ENCODE assay signal across 16 cellular contexts in the genomic region with DNA sequence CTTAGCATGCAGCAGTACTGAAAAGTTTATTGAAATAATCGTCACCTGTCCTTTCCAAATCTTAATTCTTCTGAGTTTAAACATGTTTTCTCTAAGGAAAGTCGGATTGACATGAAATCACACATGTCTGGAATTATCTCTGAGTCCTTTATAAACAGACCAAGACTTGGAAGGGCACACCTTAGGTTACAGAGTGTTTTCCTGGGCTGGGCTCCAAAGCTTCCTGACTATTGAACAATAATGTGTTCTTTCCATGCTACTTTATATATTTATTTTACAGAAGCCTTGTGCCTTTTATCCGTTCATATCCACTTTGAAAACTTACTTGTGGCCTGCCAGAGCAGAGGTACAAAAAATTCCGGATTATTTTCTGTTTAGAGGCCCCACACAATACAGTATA. TPM values are rescaled to one million over a fixed set of nuclear protein-coding genes. Genes with fewer than 3 reads are reported as not detected.
DNase-seq lines count a peak whose midpoint lies in the region; ATAC-seq and TF ChIP-seq lines count a peak whose summit lies in the region.
"Had no signal": no experiment of that assay in that cellular context is flagged by ENCODE, and none has a peak within 500 bp of the region (broad histone marks: within the 10 kb centered on the region; RNA-seq: fewer than 3 reads in every experiment).

No MANE protein-coding gene starts in this region.

- H3K27ac ChIP-seq in mammary epithelial cell (ENCODE audit: insufficient read depth, low read depth, low read length), result no peak overlapping the region
- peak overlapping the region; percentile 2 to 44 for H3K27ac ChIP-seq in right atrium auricular region
- H3K27ac ChIP-seq in parathyroid adenoma, result peak overlapping the region; percentile 36
- H3K27ac ChIP-seq in PC-3 (ENCODE audit: low read length), result no peak overlapping the region
- H3K27ac ChIP-seq: KMS-11 had no signal

- POLR2A ChIA-PET in MCF 10A (lab: Yijun Ruan, JAX) (interaction anchor here (0.6 to 5.0 kb wide), 7 partner anchors 9 to 52 kb away, joined by 3 to 30 read pairs (median 3); no protein-coding TSS in a partner anchor), PC-3 (lab: Charles Lee; ENCODE audit: unreplicated experiment) (no interaction called here)

- no peaks in the 10 kb centered on the region for H3K27me3 Mint-ChIP-seq in MCF 10A (ENCODE audit: insufficient read depth, unreplicated experiment)
- H3K27me3 Mint-ChIP-seq: activated CD4-positive, alpha-beta memory T cell treated with anti-CD3 and anti-CD28 coated beads, Interleukin-2, amount 10 ng/mL, durations not matched to agents 7 days and 5 days; naive thymus-derived CD8-positive, alpha-beta T cell had no signal

- H3K4me2 ChIP-seq in mammary epithelial cell (ENCODE audit: insufficient read depth, low read depth, low read length) (no peak overlapping the region), parathyroid adenoma (ENCODE audit: low read length) (no peak overlapping the region), PC-3 (ENCODE audit: low read length) (no peak overlapping the region)
- H3K4me2 ChIP-seq: KMS-11 had no signal

- no peaks in the 10 kb centered on the region for H3K36me3 Mint-ChIP-seq in MCF 10A (ENCODE audit: insufficient read depth, unreplicated experiment)
- H3K36me3 Mint-ChIP-seq: naive thymus-derived CD8-positive, alpha-beta T cell; stimulated activated effector memory CD8-positive, alpha-beta T cell treated with anti-CD3 and anti-CD28 coated beads, Interleukin-12 subunit alpha, Interleukin-12 subunit beta, amount 100 ng/mL, for 72 hours had no signal

- H3K9ac ChIP-seq in mammary epithelial cell (ENCODE audit: insufficient read depth, low read length), result no peak overlapping the region
- H3K9ac ChIP-seq in parathyroid adenoma, result no peak overlapping the region
- no peak overlapping the region for H3K9ac ChIP-seq in PC-3 (ENCODE audit: low read length)
- H3K9ac ChIP-seq: KMS-11 had no signal

- H4K20me1 ChIP-seq in mammary epithelial cell (ENCODE audit: insufficient read depth, low read length) (no peaks in the 10 kb centered on the region), PC-3 (ENCODE audit: low read length) (peaks cover 4% of the 10 kb centered on the region; the same call in 1 of the 2 replicates)

- no TSS peak for BruUV-seq in MCF 10A (replicated peaks; lab: Mats Ljungman, UMichigan)
- BruUV-seq in mammary epithelial cell (replicated peaks; lab: Mats Ljungman, UMichigan), result no TSS peak
- BruUV-seq in PC-3 (replicated peaks; lab: Mats Ljungman, UMichigan), result no TSS peak

- no peaks in the 10 kb centered on the region for H3K9me2 ChIP-seq in PC-3 (replicated peaks; ENCODE audit: low read length)

- H3K36me3 ChIP-seq in mammary epithelial cell (ENCODE audit: insufficient read depth, low read length), result no peaks in the 10 kb centered on the region
- no peaks in the 10 kb centered on the region for H3K36me3 ChIP-seq in right atrium auricular region
- H3K36me3 ChIP-seq in parathyroid adenoma (ENCODE audit: control insufficient read depth, insufficient read depth, low read length), result no peaks in the 10 kb centered on the region
- H3K36me3 ChIP-seq in PC-3 (ENCODE audit: low read depth, low read length), result no peaks in the 10 kb centered on the region

- no peaks in the 10 kb centered on the region for H3F3A ChIP-seq in PC-3 (ENCODE audit: low read length, unreplicated experiment)

- H2AFZ ChIP-seq in mammary epithelial cell (ENCODE audit: low read depth, low read length), result no peak overlapping the region
- H2AFZ ChIP-seq in parathyroid adenoma, result no peak overlapping the region
- H2AFZ ChIP-seq in PC-3 (ENCODE audit: low read length), result no peak overlapping the region

- TF ChIP-seq CTCF in MCF 10A (IDR thresholded peaks at IDR 0.05; ENCODE audit: unreplicated experiment) (no peak), mammary epithelial cell (conservative IDR thresholded peaks at IDR 0.05 in 1 of 2, IDR thresholded peaks at IDR 0.05 in 1 of 2; ENCODE audit: extremely low read depth in 1 of 2, insufficient read depth in 1 of 2, low read depth in 1 of 2, low read length in 2 of 2) (no peak), right atrium auricular region (IDR thresholded peaks at IDR 0.05) (no peak), parathyroid adenoma (IDR thresholded peaks at IDR 0.05) (no peak), PC-3 (conservative IDR thresholded peaks at IDR 0.05; ENCODE audit: low read depth, low read length) (no peak)

- CTCF ChIA-PET in MCF 10A (lab: Yijun Ruan, JAX) (interaction anchor here (0.6 to 1.0 kb wide), 3 partner anchors 14 to 49 kb away, joined by 3 to 4 read pairs (median 3); no protein-coding TSS in a partner anchor), mammary epithelial cell (lab: Charles Lee; ENCODE audit: low non-redundant PET) (no interaction called here), PC-3 (lab: Charles Lee) (no interaction called here)

- H3K79me2 ChIP-seq in mammary epithelial cell (ENCODE audit: insufficient read depth, low read length), result peaks cover 100% of the 10 kb centered on the region
- H3K79me2 ChIP-seq in parathyroid adenoma, result peaks cover 12% of the 10 kb centered on the region
- peaks cover 71% of the 10 kb centered on the region for H3K79me2 ChIP-seq in PC-3 (ENCODE audit: low read length)

- intact Hi-C loops in MCF 10A (cut with micrococcal nuclease) (no loop called here), mammary epithelial cell (cut with micrococcal nuclease) (loop anchor here (5.0 kb wide), 1 partner anchor 77 kb away; no protein-coding TSS in a partner anchor), PC-3 (cut with micrococcal nuclease) (loop anchor here (5.0 kb wide), 1 partner anchor 42 kb away; no protein-coding TSS in a partner anchor)

- H3K4me3 ChIP-seq in mammary epithelial cell (replicated peaks in 1 of 3; ENCODE audit: insufficient read depth in 1 of 3, low read depth in 2 of 3, low read length in 3 of 3), result no peak overlapping the region
- H3K4me3 ChIP-seq in right atrium auricular region, result no peak overlapping the region
- H3K4me3 ChIP-seq in parathyroid adenoma (ENCODE audit: low read depth, low read length), result no peak overlapping the region
- no peak overlapping the region for H3K4me3 ChIP-seq in PC-3 (ENCODE audit: low read length)

- dilution Hi-C loops in mammary epithelial cell (cut with HindIII; ENCODE audit: low sequenced_read_pairs), result no loop called here

- WGBS in mammary epithelial cell (ENCODE audit: low coverage, missing lambda C conversion rate), result 32% methylated on average over 4 of the region's 4 CpGs

- H3K4me3 Mint-ChIP-seq in MCF 10A (ENCODE audit: unreplicated experiment), result no peak overlapping the region
- H3K4me3 Mint-ChIP-seq: activated CD4-positive, alpha-beta memory T cell treated with anti-CD3 and anti-CD28 coated beads, Interleukin-2, amount 10 ng/mL, durations not matched to agents 7 days and 5 days; naive thymus-derived CD8-positive, alpha-beta T cell had no signal

- H3K4me1 ChIP-seq in mammary epithelial cell (ENCODE audit: insufficient read depth, low read length) (peaks cover 35% of the 10 kb centered on the region), right atrium auricular region (peaks cover 0 to 81% of the 10 kb centered on the region in 2 donors), parathyroid adenoma (peaks cover 16% of the 10 kb centered on the region), PC-3 (ENCODE audit: insufficient read depth, low read length) (peaks cover 44% of the 10 kb centered on the region)

- H3K9me3 Mint-ChIP-seq in MCF 10A (ENCODE audit: unreplicated experiment), result no peaks in the 10 kb centered on the region
- H3K9me3 Mint-ChIP-seq: activated CD4-positive, alpha-beta memory T cell treated with anti-CD3 and anti-CD28 coated beads, Interleukin-2, amount 10 ng/mL, durations not matched to agents 7 days and 5 days; naive thymus-derived CD8-positive, alpha-beta T cell; stimulated activated effector memory CD8-positive, alpha-beta T cell treated with anti-CD3 and anti-CD28 coated beads, Interleukin-12 subunit alpha, Interleukin-12 subunit beta, amount 100 ng/mL, for 72 hours had no signal

- H3K9me3 ChIP-seq in mammary epithelial cell (replicated peaks; ENCODE audit: insufficient read depth, low read length) (no peaks in the 10 kb centered on the region), right atrium auricular region (no peaks in the 10 kb centered on the region), parathyroid adenoma (ENCODE audit: control insufficient read depth, low read length) (no peaks in the 10 kb centered on the region), PC-3 (ENCODE audit: low read length) (no peaks in the 10 kb centered on the region)

- peak overlapping the region; percentile 74 for H3K27ac Mint-ChIP-seq in MCF 10A (ENCODE audit: low read depth, unreplicated experiment)
- H3K27ac Mint-ChIP-seq: activated CD4-positive, alpha-beta memory T cell treated with anti-CD3 and anti-CD28 coated beads, Interleukin-2, amount 10 ng/mL, durations not matched to agents 7 days and 5 days had no signal

- in situ Hi-C loops in mammary epithelial cell (cut with MboI; ENCODE audit: low sequenced_read_pairs in 2 of 2), result no loop called here

- DNase-seq in MCF 10A (ENCODE audit: unreplicated experiment) (peak; percentile 57), mammary epithelial cell (no peak), right atrium auricular region (ENCODE audit: low spot score) (no peak), Kasumi-1 (lab: John Stamatoyannopoulos, UW) (no peak), CD1c-positive myeloid dendritic cell (ENCODE audit: extremely low spot score) (no peak), PC-3 (no peak), SHP77 (lab: John Stamatoyannopoulos, UW) (no peak)
- DNase-seq: activated CD4-positive, alpha-beta memory T cell treated with anti-CD3 and anti-CD28 coated beads, Interleukin-2, amount 10 ng/mL, durations not matched to agents 7 days and 5 days; amygdala; head of caudate nucleus; kidney glomerular epithelial cell; naive thymus-derived CD8-positive, alpha-beta T cell had no signal

- H3K27me3 ChIP-seq in mammary epithelial cell (ENCODE audit: insufficient read depth, low read length) (no peaks in the 10 kb centered on the region), right atrium auricular region (no peaks in the 10 kb centered on the region), parathyroid adenoma (ENCODE audit: control insufficient read depth, insufficient read depth, low read length) (no peaks in the 10 kb centered on the region), PC-3 (ENCODE audit: low read length) (no peaks in the 10 kb centered on the region)

- peaks cover 46% of the 10 kb centered on the region for H3K4me1 Mint-ChIP-seq in MCF 10A (ENCODE audit: insufficient read depth, unreplicated experiment)

- ATAC-seq in PC-3, result no peak; the same call in 1 of the 2 replicates
- ATAC-seq: naive thymus-derived CD8-positive, alpha-beta T cell; sciatic nerve; stimulated activated effector memory CD8-positive, alpha-beta T cell treated with anti-CD3 and anti-CD28 coated beads, Interleukin-12 subunit alpha, Interleukin-12 subunit beta, amount 100 ng/mL, for 72 hours had no signal

RNA-seq across cellular contexts. Expression of a gene that starts 52.1 kb away (rescaled TPM):
- total RNA-seq in MCF 10A (2022) (15.4 and 16.5 TPM in 2 replicates), mammary epithelial cell (10 to 100 TPM; 13.2 to 21.2 TPM), right atrium auricular region (10 to 100 TPM in 1 of 2 donors, 1 to 10 TPM in 1; 6.9 to 10.9 TPM), PC-3 (2014; rRNA removed) (4.3 and 7.8 TPM in 2 replicates)
- polyA plus RNA-seq in mammary epithelial cell, result 10.3 TPM
- 20.1 TPM for polyA minus RNA-seq in mammary epithelial cell

Comparison
In these comparisons a context has a peak if more than half of its experiments do, and no peak if none do; other contexts are left out.
1. H3K27ac ChIP-seq: peak in right atrium auricular region (2 of 2) and parathyroid adenoma (single experiment); none in mammary epithelial cell (single experiment) and PC-3 (single experiment).